ENCODE assay signal across 3 cellular contexts in the genomic region with DNA sequence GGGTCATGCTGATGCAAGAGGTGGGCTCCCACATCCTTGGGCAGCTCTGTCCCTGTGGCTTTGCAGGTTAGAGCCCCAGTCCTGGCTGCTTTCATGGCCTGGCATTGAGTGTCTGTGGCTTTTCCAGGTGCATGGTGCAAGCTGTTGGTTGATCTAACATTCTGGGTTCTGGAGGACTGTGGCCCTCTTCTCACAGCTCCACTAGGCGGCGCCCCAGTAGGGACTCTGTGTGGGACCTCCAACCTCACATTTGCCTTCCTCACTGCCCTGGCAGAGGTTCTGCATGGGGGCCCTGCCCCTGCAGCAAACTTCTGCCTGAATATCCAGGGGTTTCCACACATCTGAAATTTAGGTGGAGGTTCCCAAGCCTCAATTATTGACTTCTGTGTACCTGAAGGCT.
TF ChIP-seq lines count a peak whose summit lies in the region.

No MANE protein-coding gene starts in this region.

TF ChIP-seq in SK-N-SH, 30 proteins besides CTCF, POLR2A, EP300 and RAD21 (continued from another document):
- no peak for TF ChIP-seq NFIC (IDR thresholded peaks at IDR 0.05; ENCODE audit: borderline replicate concordance)
- TF ChIP-seq SIN3A (IDR thresholded peaks at IDR 0.05; ENCODE audit: borderline replicate concordance, low read depth, low read length): no peak
- TF ChIP-seq, protein P1, sequence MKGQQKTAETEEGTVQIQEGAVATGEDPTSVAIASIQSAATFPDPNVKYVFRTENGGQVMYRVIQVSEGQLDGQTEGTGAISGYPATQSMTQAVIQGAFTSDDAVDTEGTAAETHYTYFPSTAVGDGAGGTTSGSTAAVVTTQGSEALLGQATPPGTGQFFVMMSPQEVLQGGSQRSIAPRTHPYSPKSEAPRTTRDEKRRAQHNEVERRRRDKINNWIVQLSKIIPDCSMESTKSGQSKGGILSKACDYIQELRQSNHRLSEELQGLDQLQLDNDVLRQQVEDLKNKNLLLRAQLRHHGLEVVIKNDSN (IDR thresholded peaks at IDR 0.05; ENCODE audit: borderline replicate concordance, low read depth): no peak
- no peak for TF ChIP-seq MXI1 (IDR thresholded peaks at IDR 0.05; ENCODE audit: low read depth, low read length)
- TF ChIP-seq RXRA (IDR thresholded peaks at IDR 0.05; ENCODE audit: borderline replicate concordance, low read depth): no peak
- TF ChIP-seq, protein P2, sequence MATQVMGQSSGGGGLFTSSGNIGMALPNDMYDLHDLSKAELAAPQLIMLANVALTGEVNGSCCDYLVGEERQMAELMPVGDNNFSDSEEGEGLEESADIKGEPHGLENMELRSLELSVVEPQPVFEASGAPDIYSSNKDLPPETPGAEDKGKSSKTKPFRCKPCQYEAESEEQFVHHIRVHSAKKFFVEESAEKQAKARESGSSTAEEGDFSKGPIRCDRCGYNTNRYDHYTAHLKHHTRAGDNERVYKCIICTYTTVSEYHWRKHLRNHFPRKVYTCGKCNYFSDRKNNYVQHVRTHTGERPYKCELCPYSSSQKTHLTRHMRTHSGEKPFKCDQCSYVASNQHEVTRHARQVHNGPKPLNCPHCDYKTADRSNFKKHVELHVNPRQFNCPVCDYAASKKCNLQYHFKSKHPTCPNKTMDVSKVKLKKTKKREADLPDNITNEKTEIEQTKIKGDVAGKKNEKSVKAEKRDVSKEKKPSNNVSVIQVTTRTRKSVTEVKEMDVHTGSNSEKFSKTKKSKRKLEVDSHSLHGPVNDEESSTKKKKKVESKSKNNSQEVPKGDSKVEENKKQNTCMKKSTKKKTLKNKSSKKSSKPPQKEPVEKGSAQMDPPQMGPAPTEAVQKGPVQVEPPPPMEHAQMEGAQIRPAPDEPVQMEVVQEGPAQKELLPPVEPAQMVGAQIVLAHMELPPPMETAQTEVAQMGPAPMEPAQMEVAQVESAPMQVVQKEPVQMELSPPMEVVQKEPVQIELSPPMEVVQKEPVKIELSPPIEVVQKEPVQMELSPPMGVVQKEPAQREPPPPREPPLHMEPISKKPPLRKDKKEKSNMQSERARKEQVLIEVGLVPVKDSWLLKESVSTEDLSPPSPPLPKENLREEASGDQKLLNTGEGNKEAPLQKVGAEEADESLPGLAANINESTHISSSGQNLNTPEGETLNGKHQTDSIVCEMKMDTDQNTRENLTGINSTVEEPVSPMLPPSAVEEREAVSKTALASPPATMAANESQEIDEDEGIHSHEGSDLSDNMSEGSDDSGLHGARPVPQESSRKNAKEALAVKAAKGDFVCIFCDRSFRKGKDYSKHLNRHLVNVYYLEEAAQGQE (IDR thresholded peaks at IDR 0.05; ENCODE audit: low read depth, low read length): no peak
- TF ChIP-seq CHD2 (IDR thresholded peaks at IDR 0.05; ENCODE audit: low read length, partially characterized antibody): no peak
- TF ChIP-seq GATA2 (CRISPR knock-in tag; IDR thresholded peaks at IDR 0.05): no peak
- TF ChIP-seq, protein P3, sequence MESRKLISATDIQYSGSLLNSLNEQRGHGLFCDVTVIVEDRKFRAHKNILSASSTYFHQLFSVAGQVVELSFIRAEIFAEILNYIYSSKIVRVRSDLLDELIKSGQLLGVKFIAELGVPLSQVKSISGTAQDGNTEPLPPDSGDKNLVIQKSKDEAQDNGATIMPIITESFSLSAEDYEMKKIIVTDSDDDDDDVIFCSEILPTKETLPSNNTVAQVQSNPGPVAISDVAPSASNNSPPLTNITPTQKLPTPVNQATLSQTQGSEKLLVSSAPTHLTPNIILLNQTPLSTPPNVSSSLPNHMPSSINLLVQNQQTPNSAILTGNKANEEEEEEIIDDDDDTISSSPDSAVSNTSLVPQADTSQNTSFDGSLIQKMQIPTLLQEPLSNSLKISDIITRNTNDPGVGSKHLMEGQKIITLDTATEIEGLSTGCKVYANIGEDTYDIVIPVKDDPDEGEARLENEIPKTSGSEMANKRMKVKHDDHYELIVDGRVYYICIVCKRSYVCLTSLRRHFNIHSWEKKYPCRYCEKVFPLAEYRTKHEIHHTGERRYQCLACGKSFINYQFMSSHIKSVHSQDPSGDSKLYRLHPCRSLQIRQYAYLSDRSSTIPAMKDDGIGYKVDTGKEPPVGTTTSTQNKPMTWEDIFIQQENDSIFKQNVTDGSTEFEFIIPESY (IDR thresholded peaks at IDR 0.05; ENCODE audit: borderline replicate concordance, low read depth): no peak
- no peak for TF ChIP-seq FOSL2 (IDR thresholded peaks at IDR 0.05; ENCODE audit: borderline replicate concordance, low read depth)
- TF ChIP-seq EZH2phosphoT487 (IDR thresholded peaks at IDR 0.05; ENCODE audit: borderline replicate concordance, low read depth): no peak

TF ChIP-seq in SK-N-SH treated with all-trans-retinoic acid at 6 μM for 48 hours, 23 proteins besides CTCF, POLR2A, EP300 and RAD21 (continued from another document):
- TF ChIP-seq ZNF70 (CRISPR knock-in tag; IDR thresholded peaks at IDR 0.05) (no peak), POU6F1 (CRISPR knock-in tag; IDR thresholded peaks at IDR 0.05; ENCODE audit: borderline replicate concordance, low read depth) (no peak), ZNF8 (CRISPR knock-in tag; IDR thresholded peaks at IDR 0.05) (no peak)

TF ChIP-seq in H1, 55 proteins besides CTCF, POLR2A, EP300 and RAD21 (continued from another document):
- TF ChIP-seq TAF7 (optimal IDR thresholded peaks at IDR 0.05; ENCODE audit: borderline replicate concordance, low read depth, low read length) (no peak), CBX5 (IDR thresholded peaks at IDR 0.05; ENCODE audit: low read depth, low read length) (no peak), BACH1 (IDR thresholded peaks at IDR 0.05; ENCODE audit: low read length) (no peak), PHF8 (conservative IDR thresholded peaks at IDR 0.05; ENCODE audit: low read depth, low read length) (no peak), SIX5 (IDR thresholded peaks at IDR 0.05; ENCODE audit: low read depth, low read length) (no peak), CHD1 (IDR thresholded peaks at IDR 0.05; ENCODE audit: low read depth, low read length) (no peak)
- TF ChIP-seq, protein P4, sequence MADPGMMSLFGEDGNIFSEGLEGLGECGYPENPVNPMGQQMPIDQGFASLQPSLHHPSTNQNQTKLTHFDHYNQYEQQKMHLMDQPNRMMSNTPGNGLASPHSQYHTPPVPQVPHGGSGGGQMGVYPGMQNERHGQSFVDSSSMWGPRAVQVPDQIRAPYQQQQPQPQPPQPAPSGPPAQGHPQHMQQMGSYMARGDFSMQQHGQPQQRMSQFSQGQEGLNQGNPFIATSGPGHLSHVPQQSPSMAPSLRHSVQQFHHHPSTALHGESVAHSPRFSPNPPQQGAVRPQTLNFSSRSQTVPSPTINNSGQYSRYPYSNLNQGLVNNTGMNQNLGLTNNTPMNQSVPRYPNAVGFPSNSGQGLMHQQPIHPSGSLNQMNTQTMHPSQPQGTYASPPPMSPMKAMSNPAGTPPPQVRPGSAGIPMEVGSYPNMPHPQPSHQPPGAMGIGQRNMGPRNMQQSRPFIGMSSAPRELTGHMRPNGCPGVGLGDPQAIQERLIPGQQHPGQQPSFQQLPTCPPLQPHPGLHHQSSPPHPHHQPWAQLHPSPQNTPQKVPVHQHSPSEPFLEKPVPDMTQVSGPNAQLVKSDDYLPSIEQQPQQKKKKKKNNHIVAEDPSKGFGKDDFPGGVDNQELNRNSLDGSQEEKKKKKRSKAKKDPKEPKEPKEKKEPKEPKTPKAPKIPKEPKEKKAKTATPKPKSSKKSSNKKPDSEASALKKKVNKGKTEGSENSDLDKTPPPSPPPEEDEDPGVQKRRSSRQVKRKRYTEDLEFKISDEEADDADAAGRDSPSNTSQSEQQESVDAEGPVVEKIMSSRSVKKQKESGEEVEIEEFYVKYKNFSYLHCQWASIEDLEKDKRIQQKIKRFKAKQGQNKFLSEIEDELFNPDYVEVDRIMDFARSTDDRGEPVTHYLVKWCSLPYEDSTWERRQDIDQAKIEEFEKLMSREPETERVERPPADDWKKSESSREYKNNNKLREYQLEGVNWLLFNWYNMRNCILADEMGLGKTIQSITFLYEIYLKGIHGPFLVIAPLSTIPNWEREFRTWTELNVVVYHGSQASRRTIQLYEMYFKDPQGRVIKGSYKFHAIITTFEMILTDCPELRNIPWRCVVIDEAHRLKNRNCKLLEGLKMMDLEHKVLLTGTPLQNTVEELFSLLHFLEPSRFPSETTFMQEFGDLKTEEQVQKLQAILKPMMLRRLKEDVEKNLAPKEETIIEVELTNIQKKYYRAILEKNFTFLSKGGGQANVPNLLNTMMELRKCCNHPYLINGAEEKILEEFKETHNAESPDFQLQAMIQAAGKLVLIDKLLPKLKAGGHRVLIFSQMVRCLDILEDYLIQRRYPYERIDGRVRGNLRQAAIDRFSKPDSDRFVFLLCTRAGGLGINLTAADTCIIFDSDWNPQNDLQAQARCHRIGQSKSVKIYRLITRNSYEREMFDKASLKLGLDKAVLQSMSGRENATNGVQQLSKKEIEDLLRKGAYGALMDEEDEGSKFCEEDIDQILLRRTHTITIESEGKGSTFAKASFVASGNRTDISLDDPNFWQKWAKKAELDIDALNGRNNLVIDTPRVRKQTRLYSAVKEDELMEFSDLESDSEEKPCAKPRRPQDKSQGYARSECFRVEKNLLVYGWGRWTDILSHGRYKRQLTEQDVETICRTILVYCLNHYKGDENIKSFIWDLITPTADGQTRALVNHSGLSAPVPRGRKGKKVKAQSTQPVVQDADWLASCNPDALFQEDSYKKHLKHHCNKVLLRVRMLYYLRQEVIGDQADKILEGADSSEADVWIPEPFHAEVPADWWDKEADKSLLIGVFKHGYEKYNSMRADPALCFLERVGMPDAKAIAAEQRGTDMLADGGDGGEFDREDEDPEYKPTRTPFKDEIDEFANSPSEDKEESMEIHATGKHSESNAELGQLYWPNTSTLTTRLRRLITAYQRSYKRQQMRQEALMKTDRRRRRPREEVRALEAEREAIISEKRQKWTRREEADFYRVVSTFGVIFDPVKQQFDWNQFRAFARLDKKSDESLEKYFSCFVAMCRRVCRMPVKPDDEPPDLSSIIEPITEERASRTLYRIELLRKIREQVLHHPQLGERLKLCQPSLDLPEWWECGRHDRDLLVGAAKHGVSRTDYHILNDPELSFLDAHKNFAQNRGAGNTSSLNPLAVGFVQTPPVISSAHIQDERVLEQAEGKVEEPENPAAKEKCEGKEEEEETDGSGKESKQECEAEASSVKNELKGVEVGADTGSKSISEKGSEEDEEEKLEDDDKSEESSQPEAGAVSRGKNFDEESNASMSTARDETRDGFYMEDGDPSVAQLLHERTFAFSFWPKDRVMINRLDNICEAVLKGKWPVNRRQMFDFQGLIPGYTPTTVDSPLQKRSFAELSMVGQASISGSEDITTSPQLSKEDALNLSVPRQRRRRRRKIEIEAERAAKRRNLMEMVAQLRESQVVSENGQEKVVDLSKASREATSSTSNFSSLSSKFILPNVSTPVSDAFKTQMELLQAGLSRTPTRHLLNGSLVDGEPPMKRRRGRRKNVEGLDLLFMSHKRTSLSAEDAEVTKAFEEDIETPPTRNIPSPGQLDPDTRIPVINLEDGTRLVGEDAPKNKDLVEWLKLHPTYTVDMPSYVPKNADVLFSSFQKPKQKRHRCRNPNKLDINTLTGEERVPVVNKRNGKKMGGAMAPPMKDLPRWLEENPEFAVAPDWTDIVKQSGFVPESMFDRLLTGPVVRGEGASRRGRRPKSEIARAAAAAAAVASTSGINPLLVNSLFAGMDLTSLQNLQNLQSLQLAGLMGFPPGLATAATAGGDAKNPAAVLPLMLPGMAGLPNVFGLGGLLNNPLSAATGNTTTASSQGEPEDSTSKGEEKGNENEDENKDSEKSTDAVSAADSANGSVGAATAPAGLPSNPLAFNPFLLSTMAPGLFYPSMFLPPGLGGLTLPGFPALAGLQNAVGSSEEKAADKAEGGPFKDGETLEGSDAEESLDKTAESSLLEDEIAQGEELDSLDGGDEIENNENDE (IDR thresholded peaks at IDR 0.05; ENCODE audit: insufficient replicate concordance, low read length): no peak
- TF ChIP-seq, protein P5, sequence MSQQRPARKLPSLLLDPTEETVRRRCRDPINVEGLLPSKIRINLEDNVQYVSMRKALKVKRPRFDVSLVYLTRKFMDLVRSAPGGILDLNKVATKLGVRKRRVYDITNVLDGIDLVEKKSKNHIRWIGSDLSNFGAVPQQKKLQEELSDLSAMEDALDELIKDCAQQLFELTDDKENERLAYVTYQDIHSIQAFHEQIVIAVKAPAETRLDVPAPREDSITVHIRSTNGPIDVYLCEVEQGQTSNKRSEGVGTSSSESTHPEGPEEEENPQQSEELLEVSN (IDR thresholded peaks at IDR 0.05): no peak
- TF ChIP-seq, protein P6, sequence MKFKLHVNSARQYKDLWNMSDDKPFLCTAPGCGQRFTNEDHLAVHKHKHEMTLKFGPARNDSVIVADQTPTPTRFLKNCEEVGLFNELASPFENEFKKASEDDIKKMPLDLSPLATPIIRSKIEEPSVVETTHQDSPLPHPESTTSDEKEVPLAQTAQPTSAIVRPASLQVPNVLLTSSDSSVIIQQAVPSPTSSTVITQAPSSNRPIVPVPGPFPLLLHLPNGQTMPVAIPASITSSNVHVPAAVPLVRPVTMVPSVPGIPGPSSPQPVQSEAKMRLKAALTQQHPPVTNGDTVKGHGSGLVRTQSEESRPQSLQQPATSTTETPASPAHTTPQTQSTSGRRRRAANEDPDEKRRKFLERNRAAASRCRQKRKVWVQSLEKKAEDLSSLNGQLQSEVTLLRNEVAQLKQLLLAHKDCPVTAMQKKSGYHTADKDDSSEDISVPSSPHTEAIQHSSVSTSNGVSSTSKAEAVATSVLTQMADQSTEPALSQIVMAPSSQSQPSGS (IDR thresholded peaks at IDR 0.05; ENCODE audit: low read length): no peak
